ENCODE assay signal across 22 cellular contexts in genomic region chr10:110960333-110960712, GRCh38. TPM values are rescaled to one million over a fixed set of nuclear protein-coding genes. Genes with fewer than 3 reads are reported as not detected.
DNase-seq lines count a peak whose midpoint lies in the region; ATAC-seq, FAIRE-seq and TF ChIP-seq lines count a peak whose summit lies in the region.
"Had no signal": no experiment of that assay in that cellular context is flagged by ENCODE, and none has a peak within 500 bp of the region (broad histone marks: within the 10 kb centered on the region; RNA-seq: fewer than 3 reads in every experiment).

No MANE protein-coding gene starts in this region.

- H3K9me3 ChIP-seq in HepG2 (ENCODE audit: low read length): no peaks in the 10 kb centered on the region
- no peaks in the 10 kb centered on the region for H3K9me3 ChIP-seq in right lobe of liver
- H3K9me3 ChIP-seq in K562 (replicated peaks; ENCODE audit: control insufficient read depth, insufficient read depth, low read depth, low read length): no peaks in the 10 kb centered on the region
- H3K9me3 ChIP-seq: BLaER1 treated with 17β-estradiol and CSF1 and Interleukin-3, amounts not matched to agents 10 nM and 100 nM; Caco-2 had no signal

- H3K27ac ChIP-seq in HepG2 (ENCODE audit: extremely low read length, insufficient read depth, low read length) (no peak overlapping the region), right lobe of liver (peak overlapping the region in 1 of 3 donors; percentile 11), K562 (ENCODE audit: extremely low read depth, low read depth, low read length) (no peak overlapping the region)
- H3K27ac ChIP-seq: BLaER1 treated with 17β-estradiol and CSF1 and Interleukin-3, amounts not matched to agents 10 nM and 100 nM; C4-2B had no signal

- no peak for TF ChIP-seq EP300 in HepG2 (IDR thresholded peaks at IDR 0.05; ENCODE audit: low read depth in 2 of 2, low read length in 2 of 2)
- no peak for TF ChIP-seq EP300 in HepG2 (CRISPR knock-in tag; IDR thresholded peaks at IDR 0.05; ENCODE audit: borderline replicate concordance)
- no peak for TF ChIP-seq EP300 in K562 (IDR thresholded peaks at IDR 0.05; ENCODE audit: low read length)

- no peak for FAIRE-seq in HepG2 (lab: Jason Lieb, UNC)
- peak; percentile 35 for FAIRE-seq in GM19239 (lab: Jason Lieb, UNC)
- no peak for FAIRE-seq in K562 (lab: Jason Lieb, UNC)
- FAIRE-seq: A204.1, D721Med, G401.6 had no signal

- POLR2A ChIA-PET in HepG2 (lab: Yijun Ruan, JAX): no interaction called here
- POLR2A ChIA-PET in K562 (lab: Yijun Ruan, JAX): no interaction called here

- no peak overlapping the region for H3K4me3 Mint-ChIP-seq in memory B cell
- H3K4me3 Mint-ChIP-seq: B cell; CD4-positive, alpha-beta T cell; CD8-positive, alpha-beta T cell had no signal

- in situ Hi-C loops in HepG2 (cut with HindIII; ENCODE audit: extremely low pct_ligation_motif_present, low pct_unique_long_range_greater_than_20kb) (no loop called here), K562 (cut with MboI) (no loop called here)

- H3K27me3 Mint-ChIP-seq in memory B cell: no peaks in the 10 kb centered on the region
- H3K27me3 Mint-ChIP-seq: B cell; CD4-positive, alpha-beta T cell had no signal

- H4K20me1 ChIP-seq in HepG2 (ENCODE audit: insufficient read depth, low read length): peaks cover 6% of the 10 kb centered on the region; the same call in 1 of the 2 replicates
- 0 out of 2 replicates have a peak, but pooled peaks cover under 1% of the 10 kb centered on the region for H4K20me1 ChIP-seq in K562 (replicated peaks; ENCODE audit: control insufficient read depth, insufficient read depth, low read length)

- DNase-seq in HepG2 (ENCODE audit: low spot score) (no peak), right lobe of liver (no peak), GM19239 (ENCODE audit: insufficient read length, low spot score) (no peak), K562 (ENCODE audit: extremely low read depth in 1 of 4, low spot score in 3 of 4) (no peak), memory B cell (ENCODE audit: low spot score in 2 of 2) (no peak)
- DNase-seq in activated effector memory CD4-positive, alpha-beta T cell treated with Interleukin-2 at 50 U/mL for 16 hours: no peak
- DNase-seq: 8988T; AML-193; Caco-2; Calu3; CD4-positive, alpha-beta T cell; CD8-positive, alpha-beta T cell; DMS79 treated with DMSO at 0.1 percent for 48 hours; GF-D8 had no signal

- TF ChIP-seq CTCF in HepG2 (CRISPR knock-in tag; IDR thresholded peaks at IDR 0.05) (no peak), right lobe of liver (IDR thresholded peaks at IDR 0.05) (no peak), K562 (IDR thresholded peaks at IDR 0.05 in 2 of 3, conservative IDR thresholded peaks at IDR 0.05 in 1 of 3; ENCODE audit: insufficient read depth in 2 of 3, low read depth in 1 of 3, low read length in 3 of 3) (no peak)

- no peak for TF ChIP-seq POLR2A in HepG2 (IDR thresholded peaks at IDR 0.05; ENCODE audit: insufficient read depth in 1 of 2, low read depth in 2 of 2, low read length in 2 of 2)
- TF ChIP-seq POLR2A in right lobe of liver (IDR thresholded peaks at IDR 0.05): no peak
- no peak for TF ChIP-seq POLR2A in K562 (conservative IDR thresholded peaks at IDR 0.05)

- no peak overlapping the region for H2AFZ ChIP-seq in HepG2 (ENCODE audit: low read length)
- H2AFZ ChIP-seq in K562 (ENCODE audit: low read depth, low read length): no peak overlapping the region

- H3K9ac ChIP-seq in HepG2 (ENCODE audit: insufficient read depth, low read depth, low read length): no peak overlapping the region
- H3K9ac ChIP-seq in K562 (ENCODE audit: insufficient read depth in 1 of 2, low read depth in 2 of 2, low read length in 2 of 2): no peak overlapping the region
- H3K9ac ChIP-seq: BLaER1 treated with 17β-estradiol and CSF1 and Interleukin-3, amounts not matched to agents 10 nM and 100 nM had no signal

- 100% methylated on average over 1 of the region's 1 CpG for WGBS in HepG2 (ENCODE audit: low lambda C conversion rate)
- 90% methylated on average over 1 of the region's 1 CpG for WGBS in right lobe of liver (ENCODE audit: insufficient coverage, low coverage, low lambda C conversion rate, missing lambda C conversion rate)
- 83% methylated on average over 1 of the region's 1 CpG for WGBS in K562 (ENCODE audit: insufficient coverage, low coverage, missing lambda C conversion rate)

- peaks cover 22% of the 10 kb centered on the region for H3K79me2 ChIP-seq in HepG2 (ENCODE audit: insufficient read depth, low read length)
- H3K79me2 ChIP-seq in K562 (ENCODE audit: control insufficient read depth, insufficient read depth, low read length): peaks cover 62% of the 10 kb centered on the region

- H3K27me3 ChIP-seq in HepG2 (ENCODE audit: control insufficient read depth in 1 of 2, insufficient read depth in 2 of 2, low read length in 2 of 2) (no peaks in the 10 kb centered on the region), right lobe of liver (no peaks in the 10 kb centered on the region), K562 (ENCODE audit: control insufficient read depth in 2 of 2, insufficient read depth in 2 of 2, low read length in 2 of 2) (no peaks in the 10 kb centered on the region)
- H3K27me3 ChIP-seq: BLaER1 treated with 17β-estradiol and CSF1 and Interleukin-3, amounts not matched to agents 10 nM and 100 nM had no signal

- BruUV-seq in HepG2 (replicated peaks; lab: Mats Ljungman, UMichigan): no TSS peak
- BruUV-seq in K562 (replicated peaks; lab: Mats Ljungman, UMichigan): no TSS peak

- peaks cover 18% of the 10 kb centered on the region for H3K36me3 Mint-ChIP-seq in memory B cell

- H3K4me2 ChIP-seq in HepG2 (ENCODE audit: low read depth, low read length) (no peak overlapping the region), K562 (ENCODE audit: insufficient read depth, low read length) (no peak overlapping the region)
- H3K4me2 ChIP-seq: BLaER1 treated with 17β-estradiol and CSF1 and Interleukin-3, amounts not matched to agents 10 nM and 100 nM had no signal

- H3K4me1 ChIP-seq in HepG2 (ENCODE audit: insufficient read depth, low read length) (no peaks in the 10 kb centered on the region), right lobe of liver (peaks cover 0 to 28% (median 13%) of the 10 kb centered on the region in 4 donors), K562 (replicated peaks in 1 of 2; ENCODE audit: control insufficient read depth in 2 of 2, insufficient read depth in 2 of 2, low read length in 2 of 2) (no peaks in the 10 kb centered on the region)
- H3K4me1 ChIP-seq: Caco-2 had no signal

- no peaks in the 10 kb centered on the region for H3K9me1 ChIP-seq in K562 (ENCODE audit: control insufficient read depth, insufficient read depth, low read length)

- H3K4me3 ChIP-seq in HepG2 (replicated peaks in 1 of 3; ENCODE audit: insufficient read depth in 1 of 3, low read depth in 2 of 3, low read length in 3 of 3): no peak overlapping the region
- H3K4me3 ChIP-seq in right lobe of liver: no peak overlapping the region
- no peak overlapping the region for H3K4me3 ChIP-seq in K562
- H3K4me3 ChIP-seq: BLaER1 treated with 17β-estradiol and CSF1 and Interleukin-3, amounts not matched to agents 10 nM and 100 nM had no signal

- peak overlapping the region; percentile 3 for H3K27ac Mint-ChIP-seq in memory B cell
- H3K27ac Mint-ChIP-seq: B cell; CD4-positive, alpha-beta T cell; CD8-positive, alpha-beta T cell had no signal

- CTCF ChIA-PET in HepG2 (lab: Yijun Ruan, JAX; ENCODE audit: low intra/inter-chr PET ratio, low total read pairs) (no interaction called here), K562 (lab: Yijun Ruan, JAX; ENCODE audit: low intra/inter-chr PET ratio) (no interaction called here)

- intact Hi-C loops in HepG2 (cut with micrococcal nuclease; ENCODE audit: unreplicated experiment) (no loop called here), right lobe of liver (cut with DNase I) (no loop called here), K562 (cut with micrococcal nuclease) (no loop called here)

- H3K4me1 Mint-ChIP-seq in memory B cell: peaks cover 29% of the 10 kb centered on the region

- TF ChIP-seq RAD21 in HepG2 (CRISPR knock-in tag; IDR thresholded peaks at IDR 0.05): no peak
- TF ChIP-seq RAD21 in K562 (CRISPR knock-in tag; conservative IDR thresholded peaks at IDR 0.05 in 1 of 2, IDR thresholded peaks at IDR 0.05 in 1 of 2): no peak

- no peak for ATAC-seq in HepG2
- ATAC-seq in right lobe of liver: no peak
- ATAC-seq in K562: no peak
- ATAC-seq in memory B cell (ENCODE audit: low read depth): no peak
- ATAC-seq in GM21576 (IDR thresholded peaks at IDR 0.05; ENCODE audit: unreplicated experiment): no peak
- ATAC-seq in GM21367 (IDR thresholded peaks at IDR 0.05; ENCODE audit: unreplicated experiment): no peak
- ATAC-seq: CD8-positive, alpha-beta T cell had no signal

- H3K36me3 ChIP-seq in HepG2 (replicated peaks in 1 of 2; ENCODE audit: control insufficient read depth in 1 of 2, insufficient read depth in 2 of 2, low read length in 2 of 2) (peaks cover 1 to 3% of the 10 kb centered on the region in 2 experiments; a peak in 1 of 5 replicates), right lobe of liver (no peaks in the 10 kb centered on the region), K562 (ENCODE audit: control insufficient read depth, insufficient read depth, low read length) (peaks cover 4% of the 10 kb centered on the region; the same call in 1 of the 3 replicates)

- no peaks in the 10 kb centered on the region for H3K9me3 Mint-ChIP-seq in memory B cell
- H3K9me3 Mint-ChIP-seq: CD4-positive, alpha-beta T cell; CD8-positive, alpha-beta T cell had no signal

RNA-seq across cellular contexts. Expression of gene SHOC2, which starts 40.9 kb away (rescaled TPM):
- total RNA-seq in HepG2 (2016; rRNA removed; fragmentation: Illumina TruSeq; extraction: Trizol): 25.5 and 44.4 TPM in 2 replicates
- total RNA-seq in HepG2 (2016; cell fraction: cytosol; rRNA removed; fragmentation: Illumina TruSeq; extraction: Trizol; ENCODE audit: low read depth): 33.4 and 34.4 TPM in 2 replicates
- 24.6 and 39.6 TPM in 2 replicates for total RNA-seq in HepG2 (2016; cell fraction: insoluble cytoplasmic fraction; rRNA removed; fragmentation: Illumina TruSeq; extraction: Trizol)
- total RNA-seq in HepG2 (2016; cell fraction: membrane; rRNA removed; fragmentation: Illumina TruSeq; extraction: Trizol): 39.5 and 52.4 TPM in 2 replicates
- 23.1 and 27.2 TPM in 2 replicates for total RNA-seq in HepG2 (2016; cell fraction: nucleus; rRNA removed; fragmentation: Illumina TruSeq; extraction: Trizol)
- polyA plus RNA-seq in HepG2 (2011; rRNA removed): 8.0 and 8.6 TPM in 2 replicates
- 3.7 and 6.8 TPM in 2 replicates for polyA plus RNA-seq in HepG2 (2011; cell fraction: cytosol; rRNA removed)
- polyA plus RNA-seq in HepG2 (2011; cell fraction: nucleus; rRNA removed): 2.9 and 3.6 TPM in 2 replicates
- 11.5 and 12.7 TPM in 2 replicates for polyA plus RNA-seq in HepG2 (2012)
- polyA plus RNA-seq in HepG2 (2016; cell fraction: cytosol; fragmentation: Illumina TruSeq; extraction: Trizol; ENCODE audit: low read depth): 2.5 and 2.6 TPM in 2 replicates
- 27.0 and 31.6 TPM in 2 replicates for polyA plus RNA-seq in HepG2 (2016; cell fraction: insoluble cytoplasmic fraction; fragmentation: Illumina TruSeq; extraction: Trizol; ENCODE audit: low read depth)
- polyA plus RNA-seq in HepG2 (2016; cell fraction: membrane; fragmentation: Illumina TruSeq; extraction: Trizol; ENCODE audit: low read depth): 10.5 and 11.0 TPM in 2 replicates
- 13.1 and 13.4 TPM in 2 replicates for polyA plus RNA-seq in HepG2 (2016; cell fraction: nucleus; fragmentation: Illumina TruSeq; extraction: Trizol; ENCODE audit: insufficient read depth, low read depth)
- polyA minus RNA-seq in HepG2 (2011; rRNA and poly(A)+ RNA removed; ENCODE audit: low replicate concordance): 8.5 and 16.0 TPM in 2 replicates
- 17.3 and 24.5 TPM in 2 replicates for polyA minus RNA-seq in HepG2 (2011; cell fraction: cytosol; rRNA and poly(A)+ RNA removed)
- polyA minus RNA-seq in HepG2 (2011; cell fraction: nucleus; rRNA and poly(A)+ RNA removed): 56.1 and 58.2 TPM in 2 replicates
- 10 to 100 TPM; 16.0 to 28.6 (median 22.2) TPM for total RNA-seq in right lobe of liver
- 6.3 and 27.4 TPM in 2 replicates for total RNA-seq in K562 (2011; cell fraction: chromatin; rRNA removed; ENCODE audit: low replicate concordance)
- 3.5 and 5.8 TPM in 2 replicates for total RNA-seq in K562 (2011; cell fraction: nucleolus; rRNA removed)
- 8.9 and 10.8 TPM in 2 replicates for total RNA-seq in K562 (2011; cell fraction: nucleoplasm; rRNA removed)
- 9.2 and 10.2 TPM in 2 replicates for total RNA-seq in K562 (2014; rRNA removed)
- total RNA-seq in K562 (2014; rRNA removed; fragmentation: Illumina TruSeq; extraction: Trizol): 14.6 and 17.2 TPM in 2 replicates
- total RNA-seq in K562 (2015; rRNA removed; fragmentation: Illumina TruSeq; extraction: Trizol): 13.8 and 16.1 TPM in 2 replicates
- 16.8 and 17.2 TPM in 2 replicates for total RNA-seq in K562 (2021)
- polyA plus RNA-seq in K562 (2011; rRNA removed): 10.2 and 14.9 TPM in 2 replicates
- polyA plus RNA-seq in K562 (2011; cell fraction: cytosol; rRNA removed): 3.5 and 6.9 TPM in 2 replicates
- polyA plus RNA-seq in K562 (2011; cell fraction: nucleus; rRNA removed): 3.3 and 4.2 TPM in 2 replicates
- polyA plus RNA-seq in K562 (2012): 11.0 and 13.0 TPM in 2 replicates
- polyA plus RNA-seq in K562 (2014; fragmentation: Illumina TruSeq; extraction: Trizol): 16.3 and 17.2 TPM in 2 replicates
- 10 to 100 TPM; 11.4 to 17.5 TPM for polyA plus RNA-seq in K562 (2014; fragmentation: Nextera tagmentation; extraction: Ambion mirVana)
- polyA plus RNA-seq in K562 (2014; rRNA removed): 9.2 and 10.3 TPM in 2 replicates
- 28.5 and 31.2 TPM in 2 replicates for polyA minus RNA-seq in K562 (2011; rRNA and poly(A)+ RNA removed)
- polyA minus RNA-seq in K562 (2011; cell fraction: cytosol; rRNA and poly(A)+ RNA removed): 6.8 and 13.1 TPM in 2 replicates
- polyA minus RNA-seq in K562 (2011; cell fraction: nucleus; rRNA and poly(A)+ RNA removed): 9.7 and 21.9 TPM in 2 replicates

RNA-seq across cellular contexts. Expression of gene BBIP1, which starts 41.3 kb away (rescaled TPM):
- total RNA-seq in HepG2 (2016; rRNA removed; fragmentation: Illumina TruSeq; extraction: Trizol) (24.1 and 28.9 TPM in 2 replicates), right lobe of liver (10 to 100 TPM in 5 of 6 experiments, 1 to 10 TPM in 1; 9.4 to 15.7 (median 11.5) TPM), K562 (2014; rRNA removed) (5.2 and 12.2 TPM in 2 replicates), K562 (2014; rRNA removed; fragmentation: Illumina TruSeq; extraction: Trizol) (19.4 and 21.2 TPM in 2 replicates), K562 (2015; rRNA removed; fragmentation: Illumina TruSeq; extraction: Trizol) (18.1 and 18.9 TPM in 2 replicates), K562 (2021) (12.5 and 17.2 TPM in 2 replicates)
- total RNA-seq in HepG2 (2016; cell fraction: cytosol; rRNA removed; fragmentation: Illumina TruSeq; extraction: Trizol; ENCODE audit: low read depth): 17.3 and 20.0 TPM in 2 replicates
- total RNA-seq in HepG2 (2016; cell fraction: insoluble cytoplasmic fraction; rRNA removed; fragmentation: Illumina TruSeq; extraction: Trizol): 19.7 and 29.5 TPM in 2 replicates
- total RNA-seq in HepG2 (2016; cell fraction: membrane; rRNA removed; fragmentation: Illumina TruSeq; extraction: Trizol): 32.7 and 33.9 TPM in 2 replicates
- 16.5 and 17.2 TPM in 2 replicates for total RNA-seq in HepG2 (2016; cell fraction: nucleus; rRNA removed; fragmentation: Illumina TruSeq; extraction: Trizol)
- polyA plus RNA-seq in HepG2 (2011; rRNA removed) (12.2 and 18.3 TPM in 2 replicates), K562 (2011; rRNA removed) (19.2 and 24.2 TPM in 2 replicates), K562 (2014; fragmentation: Illumina TruSeq; extraction: Trizol) (23.0 and 27.8 TPM in 2 replicates), K562 (2014; fragmentation: Nextera tagmentation; extraction: Ambion mirVana) (10 to 100 TPM; 30.6 to 31.0 TPM), K562 (2014; rRNA removed) (14.1 and 17.3 TPM in 2 replicates)
- polyA plus RNA-seq in HepG2 (2011; cell fraction: cytosol; rRNA removed): 5.5 and 7.5 TPM in 2 replicates
- polyA plus RNA-seq in HepG2 (2011; cell fraction: nucleus; rRNA removed): 12.1 and 13.9 TPM in 2 replicates
- 19.6 and 27.5 TPM in 2 replicates for polyA plus RNA-seq in HepG2 (2012)
- polyA plus RNA-seq in HepG2 (2016; cell fraction: cytosol; fragmentation: Illumina TruSeq; extraction: Trizol; ENCODE audit: low read depth): 21.3 and 22.3 TPM in 2 replicates
- 30.5 and 34.8 TPM in 2 replicates for polyA plus RNA-seq in HepG2 (2016; cell fraction: insoluble cytoplasmic fraction; fragmentation: Illumina TruSeq; extraction: Trizol; ENCODE audit: low read depth)
- 27.9 and 29.7 TPM in 2 replicates for polyA plus RNA-seq in HepG2 (2016; cell fraction: membrane; fragmentation: Illumina TruSeq; extraction: Trizol; ENCODE audit: low read depth)
- 21.6 and 32.5 TPM in 2 replicates for polyA plus RNA-seq in HepG2 (2016; cell fraction: nucleus; fragmentation: Illumina TruSeq; extraction: Trizol; ENCODE audit: insufficient read depth, low read depth)
- 3.9 and 7.4 TPM in 2 replicates for polyA minus RNA-seq in HepG2 (2011; rRNA and poly(A)+ RNA removed; ENCODE audit: low replicate concordance)
- 6.7 and 7.0 TPM in 2 replicates for polyA minus RNA-seq in HepG2 (2011; cell fraction: cytosol; rRNA and poly(A)+ RNA removed)
- polyA minus RNA-seq in HepG2 (2011; cell fraction: nucleus; rRNA and poly(A)+ RNA removed): 30.1 and 40.0 TPM in 2 replicates
- total RNA-seq in K562 (2011; cell fraction: chromatin; rRNA removed; ENCODE audit: low replicate concordance): 8.1 and 22.8 TPM in 2 replicates
- 5.1 and 5.5 TPM in 2 replicates for total RNA-seq in K562 (2011; cell fraction: nucleolus; rRNA removed)
- total RNA-seq in K562 (2011; cell fraction: nucleoplasm; rRNA removed): 9.8 and 37.7 TPM in 2 replicates
- 2.6 and 4.7 TPM in 2 replicates for polyA plus RNA-seq in K562 (2011; cell fraction: cytosol; rRNA removed)
- 8.6 and 11.2 TPM in 2 replicates for polyA plus RNA-seq in K562 (2011; cell fraction: nucleus; rRNA removed)
- 17.8 and 20.6 TPM in 2 replicates for polyA plus RNA-seq in K562 (2012)
- polyA minus RNA-seq in K562 (2011; rRNA and poly(A)+ RNA removed): 17.2 and 21.9 TPM in 2 replicates
- 3.5 and 5.2 TPM in 2 replicates for polyA minus RNA-seq in K562 (2011; cell fraction: cytosol; rRNA and poly(A)+ RNA removed)
- 7.0 and 15.1 TPM in 2 replicates for polyA minus RNA-seq in K562 (2011; cell fraction: nucleus; rRNA and poly(A)+ RNA removed)

Comparison
In these comparisons a context has a peak if more than half of its experiments do, and no peak if none do; other contexts are left out.
1. Of the 241 proteins assayed by ChIP-seq in both HepG2 and K562: peak only in HepG2: none; only in K562: ADNP and ZKSCAN1; in both: none; in neither: 238; mixed calls (peak in some experiments, not most) for 1.